20 cellular contexts compared by ENCODE assay signal in genomic region chr7:133114519-133114918, GRCh38.
"Had no signal": no experiment of that assay in that cellular context is flagged by ENCODE, and none has a peak within 500 bp of the region (broad histone marks: within the 10 kb centered on the region; RNA-seq: fewer than 3 reads in every experiment).

No MANE protein-coding gene starts in this region.

- H3K79me2 ChIP-seq: parathyroid adenoma had no signal

- ATAC-seq: esophagus mucosa; heart right ventricle; left lobe of liver; naive thymus-derived CD4-positive, alpha-beta T cell; right lobe of liver had no signal

- H3K27ac Mint-ChIP-seq: naive thymus-derived CD4-positive, alpha-beta T cell; nephron progenitor cell had no signal

- H3K36me3 Mint-ChIP-seq: naive thymus-derived CD4-positive, alpha-beta T cell had no signal

- H3K4me3 Mint-ChIP-seq: naive thymus-derived CD4-positive, alpha-beta T cell; nephron progenitor cell had no signal

- H3K9me3 ChIP-seq: prostate gland, right lobe of liver, uterus had no signal

- H3K27ac ChIP-seq: heart right ventricle, parathyroid adenoma, prostate gland, right lobe of liver, tibial artery, upper lobe of left lung, uterus had no signal

- DNase-seq: effector memory CD4-positive, alpha-beta T cell; foreskin fibroblast; heart right ventricle; hypothalamus; islet precursor cell; mammary epithelial cell; naive thymus-derived CD4-positive, alpha-beta T cell; nephron progenitor cell; retina; right lobe of liver; stimulated activated CD4-positive, alpha-beta T cell treated with anti-CD3 and anti-CD28 coated beads, Interleukin-4, amount 100 ng/mL, for 1 hour; stimulated activated CD8-positive, alpha-beta memory T cell treated with anti-CD3 and anti-CD28 coated beads, Interleukin-4, amount 100 ng/mL, for 48 hours; stimulated activated naive CD4-positive, alpha-beta T cell; tibial artery; upper lobe of left lung; uterus had no signal

- H3K9ac ChIP-seq: parathyroid adenoma had no signal

- H3K36me3 ChIP-seq: heart right ventricle, prostate gland, right lobe of liver, tibial artery, upper lobe of left lung, uterus had no signal

- H3K4me1 ChIP-seq: heart right ventricle, parathyroid adenoma, prostate gland, right lobe of liver, tibial artery, upper lobe of left lung, uterus had no signal

- H3K4me3 ChIP-seq: heart right ventricle, prostate gland, right lobe of liver, tibial artery, upper lobe of left lung, uterus had no signal

- H3K27me3 ChIP-seq: right lobe of liver, upper lobe of left lung, uterus had no signal

- H2AFZ ChIP-seq: parathyroid adenoma had no signal

- H3K4me1 Mint-ChIP-seq: nephron progenitor cell had no signal
